Comparison of ENCODE assay signal across 14 cellular contexts in genomic region chr2:101509498-101510274, GRCh38. TPM values are rescaled to one million over a fixed set of nuclear protein-coding genes. Genes with fewer than 3 reads are reported as not detected.
A peak's percentile ranks its signal among the peaks of the same experiment; 100 is the strongest.
DNase-seq lines count a peak whose midpoint lies in the region; ATAC-seq, FAIRE-seq and TF ChIP-seq lines count a peak whose summit lies in the region.
"Had no signal": no experiment of that assay in that cellular context is flagged by ENCODE, and none has a peak within 500 bp of the region (broad histone marks: within the 10 kb centered on the region; RNA-seq: fewer than 3 reads in every experiment).

No MANE protein-coding gene starts in this region.

- DNase-seq in GF-D8 (lab: John Stamatoyannopoulos, UW) (peak; percentile 27), NOMO-1 treated with dmso at 0.1 percent for 144 hours (lab: John Stamatoyannopoulos, UW; ENCODE audit: unreplicated experiment) (peak; percentile 72), fibroblast of mammary gland (ENCODE audit: low read depth) (peak; percentile 76), sciatic nerve (ENCODE audit: low spot score) (no peak), pons (ENCODE audit: low spot score) (no peak), urothelium cell line (ENCODE audit: low spot score) (no peak)
- DNase-seq: activated naive CD8-positive, alpha-beta T cell treated with anti-CD3 and anti-CD28 coated beads for 36 hours; activated T-cell treated with anti-CD3 and anti-CD28 coated beads, Interleukin-2, amount 50 U/mL, for 48 hours; NCI-H1436 treated with DMSO at 0.1 percent for 48 hours; occipital lobe had no signal

- no peak overlapping the region for H3K4me3 ChIP-seq in fibroblast of mammary gland (ENCODE audit: control insufficient read depth, low read depth, low read length)

- no peak for TF ChIP-seq CTCF in fibroblast of mammary gland (conservative IDR thresholded peaks at IDR 0.05; ENCODE audit: control insufficient read depth, insufficient read depth, low read depth, low read length)

- FAIRE-seq in urothelium cell line (lab: Jason Lieb, UNC): no peak
- FAIRE-seq: G401.6 had no signal

- intact Hi-C loops in sciatic nerve (cut with DNase I): loop anchor here (10.0 kb wide), 1 partner anchor 325 kb away; no protein-coding TSS in a partner anchor

- ATAC-seq in sciatic nerve: peak; percentile 91
- ATAC-seq in HG02763 (IDR thresholded peaks at IDR 0.05; ENCODE audit: unreplicated experiment): no peak
- ATAC-seq in HG02759 (IDR thresholded peaks at IDR 0.05; ENCODE audit: unreplicated experiment): no peak
- ATAC-seq: stimulated activated effector memory CD8-positive, alpha-beta T cell treated with anti-CD3 and anti-CD28 coated beads, Interleukin-12 subunit alpha, Interleukin-12 subunit beta, amount 100 ng/mL, for 72 hours had no signal

RNA-seq across cellular contexts. Expression of gene RFX8, which starts 34.8 kb away (rescaled TPM):
- total RNA-seq in sciatic nerve: 6.5 TPM
- total RNA-seq: activated naive CD8-positive, alpha-beta T cell treated with anti-CD3 and anti-CD28 coated beads for 36 hours had no signal

Comparison
In these comparisons a context has a peak if more than half of its experiments do, and no peak if none do; other contexts are left out.
1. DNase-seq: peak in GF-D8 (single experiment), NOMO-1 treated with dmso at 0.1 percent for 144 hours (single experiment) and fibroblast of mammary gland (single experiment); none in sciatic nerve (single experiment), pons (single experiment) and urothelium cell line (single experiment).